ENCODE assay signal across 17 cellular contexts in genomic region chr1:226384717-226385116, GRCh38. TPM values are rescaled to one million over a fixed set of nuclear protein-coding genes. Genes with fewer than 3 reads are reported as not detected.
DNase-seq lines count a peak whose midpoint lies in the region; ATAC-seq and TF ChIP-seq lines count a peak whose summit lies in the region.
"Had no signal": no experiment of that assay in that cellular context is flagged by ENCODE, and none has a peak within 500 bp of the region (broad histone marks: within the 10 kb centered on the region; RNA-seq: fewer than 3 reads in every experiment).

No MANE protein-coding gene starts in this region.

- no TSS peak for BruUV-seq in IMR-90 (replicated peaks; lab: Mats Ljungman, UMichigan)

- intact Hi-C loops in IMR-90 (cut with micrococcal nuclease) = no loop called here
- intact Hi-C loops in prostate gland (cut with DNase I) = no loop called here

- no peak for TF ChIP-seq RAD21 in IMR-90 (IDR thresholded peaks at IDR 0.05; ENCODE audit: low read length)

- TF ChIP-seq POLR2A in IMR-90 (IDR thresholded peaks at IDR 0.05; ENCODE audit: low read depth, low read length) = no peak
- TF ChIP-seq POLR2A in prostate gland (IDR thresholded peaks at IDR 0.05) = no peak

- H3K4me1 ChIP-seq in IMR-90 (ENCODE audit: control insufficient read depth, insufficient read depth, low read length) (no peaks in the 10 kb centered on the region), Karpas-422 (ENCODE audit: low read length) (no peaks in the 10 kb centered on the region), prostate gland (replicated peaks) (no peaks in the 10 kb centered on the region)
- H3K4me1 ChIP-seq: HAP-1 had no signal

- dilution Hi-C loops in IMR-90 (cut with HindIII; ENCODE audit: low sequenced_read_pairs, unreplicated experiment) = no loop called here

- no peak overlapping the region for H4K8ac ChIP-seq in IMR-90 (ENCODE audit: low read depth in 2 of 2, low read length in 2 of 2)

- peaks cover 48% of the 10 kb centered on the region for H3K79me2 ChIP-seq in Karpas-422 (ENCODE audit: low read length)

- H3K9me3 ChIP-seq in IMR-90 (ENCODE audit: control insufficient read depth, insufficient read depth, low read length) (no peaks in the 10 kb centered on the region), Karpas-422 (ENCODE audit: low read length) (no peaks in the 10 kb centered on the region), prostate gland (no peaks in the 10 kb centered on the region)
- H3K9me3 ChIP-seq: HAP-1 had no signal

- peaks cover 7% of the 10 kb centered on the region for H3K4me1 Mint-ChIP-seq in stimulated activated memory B cell treated with anti-CD40 and anti-IgM and Interleukin-4, amounts not matched to agents 10 μg/mL and 1 μg/mL and 100 μg/mL, for 72 hours
- H3K4me1 Mint-ChIP-seq: CD4-positive, alpha-beta memory T cell had no signal

- CTCF ChIA-PET in IMR-90 (lab: Yijun Ruan, JAX) = no interaction called here

- no peaks in the 10 kb centered on the region for H3K27me3 Mint-ChIP-seq in stimulated activated memory B cell treated with anti-CD40 and anti-IgM and Interleukin-4, amounts not matched to agents 10 μg/mL and 1 μg/mL and 100 μg/mL, for 72 hours
- H3K27me3 Mint-ChIP-seq: CD4-positive, alpha-beta memory T cell had no signal

- H4K5ac ChIP-seq in IMR-90 (ENCODE audit: low read depth, low read length) = no peak overlapping the region

- no peak for DNase-seq in IMR-90
- DNase-seq in Karpas-422 = no peak
- DNase-seq in mesenteric fat pad (ENCODE audit: low spot score) = peak; percentile 64
- no peak for DNase-seq in NCI-H1436 treated with DMSO at 0.1 percent for 48 hours (lab: John Stamatoyannopoulos, UW)
- no peak for DNase-seq in prostate gland (ENCODE audit: low spot score)
- DNase-seq: C1 segment of cervical spinal cord; Calu3; CD4-positive, alpha-beta memory T cell; COR-L47; DMS53; DMS79 treated with DMSO at 0.1 percent for 48 hours; GF-D8; GOT3; HFFc6 had no signal

- H2AK5ac ChIP-seq in IMR-90 (ENCODE audit: low read depth, low read length) = no peak overlapping the region

- H3K9me1 ChIP-seq in IMR-90 (ENCODE audit: insufficient read depth, low read length) = no peaks in the 10 kb centered on the region

- no peaks in the 10 kb centered on the region for H3K9me3 Mint-ChIP-seq in stimulated activated memory B cell treated with anti-CD40 and anti-IgM and Interleukin-4, amounts not matched to agents 10 μg/mL and 1 μg/mL and 100 μg/mL, for 72 hours
- H3K9me3 Mint-ChIP-seq: CD4-positive, alpha-beta memory T cell; HFFc6 had no signal

- H2BK120ac ChIP-seq in IMR-90 (ENCODE audit: low read depth, low read length) = no peak overlapping the region

- H3K4me3 ChIP-seq in IMR-90 (ENCODE audit: insufficient read depth, low read depth, low read length) = no peak overlapping the region
- H3K4me3 ChIP-seq in Karpas-422 (ENCODE audit: low read length) = no peak overlapping the region
- H3K4me3 ChIP-seq in prostate gland = no peak overlapping the region
- H3K4me3 ChIP-seq: HAP-1 had no signal

- H3K4me2 ChIP-seq in IMR-90 (ENCODE audit: low read depth, low read length) (no peak overlapping the region), Karpas-422 (ENCODE audit: low read depth, low read length, poor library complexity, severe bottlenecking) (no peak overlapping the region)

- no peak overlapping the region for H3K18ac ChIP-seq in IMR-90 (ENCODE audit: low read depth, low read length)

- H2BK15ac ChIP-seq in IMR-90 (ENCODE audit: low read depth, low read length) = no peak overlapping the region

- H3K36me3 Mint-ChIP-seq in stimulated activated memory B cell treated with anti-CD40 and anti-IgM and Interleukin-4, amounts not matched to agents 10 μg/mL and 1 μg/mL and 100 μg/mL, for 72 hours = peaks cover 82% of the 10 kb centered on the region

- H2BK5ac ChIP-seq in IMR-90 (ENCODE audit: low read depth, low read length, poor library complexity, severe bottlenecking) = no peak overlapping the region

- H3K79me1 ChIP-seq in IMR-90 (ENCODE audit: low read depth in 1 of 2, low read length in 2 of 2) = 0 out of 4 replicates have a peak, but pooled peaks cover 0 to 4% of the 10 kb centered on the region in 2 experiments

- H3K36me3 ChIP-seq in IMR-90 (ENCODE audit: control insufficient read depth, insufficient read depth, low read length) = peaks cover 71% of the 10 kb centered on the region
- peaks cover 97% of the 10 kb centered on the region for H3K36me3 ChIP-seq in Karpas-422 (ENCODE audit: insufficient read depth, low read length)
- H3K36me3 ChIP-seq in prostate gland = peaks cover 20 to 46% of the 10 kb centered on the region in 2 donors

- H3K27me3 ChIP-seq in IMR-90 (ENCODE audit: control insufficient read depth, insufficient read depth, low read length) (no peaks in the 10 kb centered on the region), Karpas-422 (ENCODE audit: low read length) (no peaks in the 10 kb centered on the region), prostate gland (replicated peaks; ENCODE audit: insufficient read depth) (no peaks in the 10 kb centered on the region)

- no peak overlapping the region for H4K91ac ChIP-seq in IMR-90 (ENCODE audit: insufficient read depth, low read depth, low read length)

- 100% methylated on average over 2 of the region's 11 CpGs; no CpG with 5 or more reads in 1 of the 2 experiments for WGBS in IMR-90 (ENCODE audit: extremely low coverage in 2 of 2, insufficient read length in 1 of 2), 2 experiments
- 94% methylated on average over 11 of the region's 11 CpGs for WGBS in prostate gland

- H3K56ac ChIP-seq in IMR-90 (ENCODE audit: extremely low read depth, insufficient read depth, low read length) = no peak overlapping the region

- H3K14ac ChIP-seq in IMR-90 (replicated peaks; ENCODE audit: low read depth, low read length) = no peak overlapping the region

- H2AK9ac ChIP-seq in IMR-90 (replicated peaks; ENCODE audit: low read depth, low read length, poor library complexity) = no peak overlapping the region

- H3K4ac ChIP-seq in IMR-90 (ENCODE audit: low read depth, low read length) = no peak overlapping the region

- ATAC-seq in IMR-90 (ENCODE audit: low read depth) (no peak), GM18858 (IDR thresholded peaks at IDR 0.05; ENCODE audit: unreplicated experiment) (no peak)
- no peak for ATAC-seq in stimulated activated memory B cell treated with anti-CD40 and anti-IgM and Interleukin-4, amounts not matched to agents 10 μg/mL and 1 μg/mL and 100 μg/mL, for 72 hours

- peak overlapping the region; percentile 15 for H3K27ac Mint-ChIP-seq in stimulated activated memory B cell treated with anti-CD40 and anti-IgM and Interleukin-4, amounts not matched to agents 10 μg/mL and 1 μg/mL and 100 μg/mL, for 72 hours
- H3K27ac Mint-ChIP-seq: CD4-positive, alpha-beta memory T cell; HFFc6 had no signal

- H3K9me2 ChIP-seq in Karpas-422 (replicated peaks; ENCODE audit: insufficient read depth, low read length) = no peaks in the 10 kb centered on the region

- H3K23ac ChIP-seq in IMR-90 (ENCODE audit: low read depth, low read length) = no peak overlapping the region

- H3K9ac ChIP-seq in IMR-90 (ENCODE audit: low read depth, low read length) = no peak overlapping the region
- H3K9ac ChIP-seq in Karpas-422 (ENCODE audit: low read length) = no peak overlapping the region

- in situ Hi-C loops in IMR-90 (cut with MboI; ENCODE audit: low sequenced_read_pairs) = no loop called here

- TF ChIP-seq CTCF in IMR-90 (conservative IDR thresholded peaks at IDR 0.05; ENCODE audit: low read depth, low read length) (no peak), prostate gland (IDR thresholded peaks at IDR 0.05) (no peak)

- no peak overlapping the region for H3K27ac ChIP-seq in IMR-90 (ENCODE audit: insufficient read depth, low read length)
- peak overlapping the region; percentile 32; the same call in 1 of the 2 replicates for H3K27ac ChIP-seq in Karpas-422 (ENCODE audit: low read length)
- H3K27ac ChIP-seq in prostate gland = no peak overlapping the region

- H2AFZ ChIP-seq in IMR-90 (replicated peaks; ENCODE audit: low read length, poor library complexity) (peak overlapping the region; percentile 9), Karpas-422 (ENCODE audit: low read length) (no peak overlapping the region)

- H4K20me1 ChIP-seq in IMR-90 (ENCODE audit: insufficient read depth, low read length) = no peaks in the 10 kb centered on the region
- H4K20me1 ChIP-seq in Karpas-422 (ENCODE audit: insufficient read depth, low read depth, low read length) = peaks cover 15% of the 10 kb centered on the region

- no peak overlapping the region for H3K4me3 Mint-ChIP-seq in stimulated activated memory B cell treated with anti-CD40 and anti-IgM and Interleukin-4, amounts not matched to agents 10 μg/mL and 1 μg/mL and 100 μg/mL, for 72 hours
- H3K4me3 Mint-ChIP-seq: CD4-positive, alpha-beta memory T cell; HFFc6 had no signal

- POLR2A ChIA-PET in IMR-90 (lab: Charles Lee; ENCODE audit: unreplicated experiment) = no interaction called here

- H2BK20ac ChIP-seq in IMR-90 (ENCODE audit: low read depth, low read length) = no peak overlapping the region

TF ChIP-seq in IMR-90, 13 proteins besides CTCF, POLR2A, EP300 and RAD21 (continues in another document):
- TF ChIP-seq RFX5 (IDR thresholded peaks at IDR 0.05; ENCODE audit: low read depth, low read length) (no peak), CHD1 (IDR thresholded peaks at IDR 0.05; ENCODE audit: low read depth, low read length) (no peak), MXI1 (IDR thresholded peaks at IDR 0.05; ENCODE audit: borderline replicate concordance, low read depth, low read length) (no peak), NFE2L2 (IDR thresholded peaks at IDR 0.05; ENCODE audit: low read depth, low read length) (no peak), MAFK (IDR thresholded peaks at IDR 0.05; ENCODE audit: low read depth, low read length) (no peak), MAZ (IDR thresholded peaks at IDR 0.05; ENCODE audit: borderline replicate concordance, low read depth, low read length) (no peak), ELK1 (IDR thresholded peaks at IDR 0.05; ENCODE audit: borderline replicate concordance, low read depth, low read length) (no peak), BHLHE40 (IDR thresholded peaks at IDR 0.05; ENCODE audit: low read depth, low read length) (no peak)

RNA-seq across cellular contexts. Expression of gene PARP1, which starts 23.2 kb away (rescaled TPM):
- total RNA-seq in IMR-90 (2012; rRNA removed) (96.7 and 105 TPM in 2 replicates), mesenteric fat pad (52.9 TPM), prostate gland (100 to 1,000 TPM; 197 to 212 TPM)
- 83.8 and 86.5 TPM in 2 replicates for polyA plus RNA-seq in IMR-90 (2012; rRNA removed)
- polyA plus RNA-seq in IMR-90 (2012; cell fraction: cytosol; rRNA removed) = 213 and 231 TPM in 2 replicates
- polyA plus RNA-seq in IMR-90 (2012; cell fraction: nucleus; rRNA removed; ENCODE audit: low replicate concordance) = 68.6 and 114 TPM in 2 replicates
- 298 and 586 TPM in 2 replicates for total RNA-seq in Karpas-422 (2014; rRNA removed; shearing (Covaris generic); ENCODE audit: low replicate concordance)
